ENCODE assay signal across 33 cellular contexts in genomic region chr6:15638373-15638772, GRCh38.
"Had no signal": no experiment of that assay in that cellular context is flagged by ENCODE, and none has a peak within 500 bp of the region (broad histone marks: within the 10 kb centered on the region; RNA-seq: fewer than 3 reads in every experiment).

No MANE protein-coding gene starts in this region.

- ATAC-seq: activated CD8-positive, alpha-beta T cell treated with anti-CD3 and anti-CD28 coated beads for 36 hours; activated naive CD4-positive, alpha-beta T cell treated with anti-CD3 and anti-CD28 coated beads, Interleukin-2, amount 50 U/mL, for 72 hours; activated naive CD8-positive, alpha-beta T cell treated with anti-CD3 and anti-CD28 coated beads, Interleukin-2, amount 50 U/mL, for 24 hours; activated T-cell treated with anti-CD3 and anti-CD28 coated beads, Interleukin-2, amount 50 U/mL, for 4 hours; activated T-cell treated with anti-CD3 and anti-CD28 coated beads, Interleukin-2, amount 50 U/mL, for 72 hours; activated T-helper 17 cell treated with anti-CD3 and anti-CD28 coated beads, Interleukin-2, amount 50 U/mL, for 72 hours had no signal

- H3K27me3 ChIP-seq: ascending aorta, cardiac muscle cell had no signal

- H3K36me3 ChIP-seq: cardiac muscle cell had no signal

- H3K4me1 ChIP-seq: ascending aorta had no signal

- H3K4me3 ChIP-seq: ascending aorta, cardiac muscle cell had no signal

- FAIRE-seq: bronchial epithelial cell, TTC549 had no signal

- DNase-seq: activated B cell treated with CpG ODN at 0.5 μM for 24 hours; activated CD4-positive, alpha-beta memory T cell treated with anti-CD3 and anti-CD28 coated beads for 36 hours; activated CD4-positive, alpha-beta T cell treated with anti-CD3 and anti-CD28 coated beads for 4 hours; activated CD4-positive, alpha-beta T cell treated with anti-CD3 and anti-CD28 coated beads, Interleukin-2, amount 10 ng/mL, durations not matched to agents 24 days and 14 days; activated CD4-positive, alpha-beta T cell treated with anti-CD3 and anti-CD28 coated beads, Interleukin-2, amount 50 U/mL, for 1 hour; activated CD4-positive, alpha-beta T cell treated with anti-CD3 and anti-CD28 coated beads, Interleukin-2, amount 50 U/mL, for 4 hours; activated CD4-positive, CD25-positive, alpha-beta regulatory T cell treated with anti-CD3 and anti-CD28 coated beads, Interleukin-2, amount 50 U/mL, for 72 hours; activated CD8-positive, alpha-beta memory T cell treated with anti-CD3 and anti-CD28 coated beads, Interleukin-2, amount 50 U/mL, for 4 hours; activated CD8-positive, alpha-beta T cell treated with anti-CD3 and anti-CD28 coated beads for 36 hours; activated effector memory CD4-positive, alpha-beta T cell treated with anti-CD3 and anti-CD28 coated beads, Interleukin-2, amount 50 U/mL, for 16 hours; activated gamma-delta T cell treated with Interleukin-2 at 50 U/mL for 16 hours; activated naive CD4-positive, alpha-beta T cell; activated naive CD4-positive, alpha-beta T cell treated with anti-CD3 and anti-CD28 coated beads for 36 hours; activated naive CD4-positive, alpha-beta T cell treated with anti-CD3 and anti-CD28 coated beads, Interleukin-2, amount 50 U/mL, for 16 hours; activated naive CD8-positive, alpha-beta T cell treated with anti-CD3 and anti-CD28 coated beads, Interleukin-2, amount 10 ng/mL, durations not matched to agents 7 days and 5 days; activated naive CD8-positive, alpha-beta T cell treated with anti-CD3 and anti-CD28 coated beads, Interleukin-2, amount 50 U/mL, for 24 hours; activated T-cell treated with anti-CD3 and anti-CD28 coated beads for 4 hours; activated T-cell treated with anti-CD3 and anti-CD28 coated beads, Interleukin-2, amount 50 U/mL, for 1 hour; activated T-cell treated with anti-CD3 and anti-CD28 coated beads, Interleukin-2, amount 50 U/mL, for 4 hours; activated T-cell treated with anti-CD3 and anti-CD28 coated beads, Interleukin-2, amount 50 U/mL, for 72 hours; amygdala; anterior cingulate cortex; caudate nucleus; cerebellar nuclear complex; T-helper 2 cell; T-helper 9 cell had no signal

- H3K27ac ChIP-seq: ascending aorta, cardiac muscle cell, VCaP had no signal
